In genomic region chr2:124986136-124986535, GRCh38 we compare ENCODE assay signal across 31 cellular contexts.
"Had no signal": no experiment of that assay in that cellular context is flagged by ENCODE, and none has a peak within 500 bp of the region (broad histone marks: within the 10 kb centered on the region; RNA-seq: fewer than 3 reads in every experiment).

No MANE protein-coding gene starts in this region.

- H3K4me1 ChIP-seq: adrenal gland, body of pancreas, esophagus muscularis mucosa, foreskin keratinocyte, gastrocnemius medialis had no signal

- ATAC-seq: activated CD4-positive, CD25-positive, alpha-beta regulatory T cell treated with anti-CD3 and anti-CD28 coated beads, Interleukin-2, amount 50 U/mL, for 24 hours; activated CD8-positive, alpha-beta T cell treated with anti-CD3 and anti-CD28 coated beads for 36 hours; activated T-cell treated with anti-CD3 and anti-CD28 coated beads, Interleukin-2, amount 50 U/mL, for 4 hours; activated T-helper 17 cell treated with anti-CD3 and anti-CD28 coated beads, Interleukin-2, amount 50 U/mL, for 72 hours; body of pancreas; effector memory CD8-positive, alpha-beta T cell; foreskin keratinocyte; gastrocnemius medialis; T-helper 17 cell had no signal

- DNase-seq: activated B cell treated with CpG ODN at 0.5 μM for 24 hours; activated CD4-positive, alpha-beta T cell treated with anti-CD3 and anti-CD28 coated beads for 48 hours; activated CD4-positive, alpha-beta T cell treated with anti-CD3 and anti-CD28 coated beads, Interleukin-2, amount 50 U/mL, for 1 hour; activated CD4-positive, alpha-beta T cell treated with anti-CD3 and anti-CD28 coated beads, Interleukin-2, amount 50 U/mL, for 48 hours; activated CD8-positive, alpha-beta memory T cell treated with anti-CD3 and anti-CD28 coated beads for 24 hours; activated CD8-positive, alpha-beta T cell treated with anti-CD3 and anti-CD28 coated beads for 36 hours; activated effector memory CD4-positive, alpha-beta T cell treated with Interleukin-2 at 50 U/mL for 16 hours; activated gamma-delta T cell treated with Interleukin-2 at 50 U/mL for 16 hours; activated naive CD4-positive, alpha-beta T cell treated with anti-CD3 and anti-CD28 coated beads, Interleukin-2, amount 50 U/mL, for 16 hours; activated naive CD4-positive, alpha-beta T cell treated with Interleukin-2 at 50 U/mL for 16 hours; activated T-cell treated with anti-CD3 and anti-CD28 coated beads, Interleukin-2, amount 50 U/mL, for 4 hours; adrenal gland; amygdala; aorta; body of pancreas; caudate nucleus; cortex of kidney; dermis blood vessel endothelial cell; effector CD4-positive, alpha-beta T cell; effector memory CD8-positive, alpha-beta T cell; erythroblast; foreskin keratinocyte; gastrocnemius medialis; T-helper 1 cell; T-helper 17 cell; T1000; WERI-Rb-1 had no signal

- FAIRE-seq: colon had no signal

- H3K4me3 ChIP-seq: adrenal gland, body of pancreas, esophagus muscularis mucosa, gastrocnemius medialis had no signal

- H3K27me3 ChIP-seq: adrenal gland, body of pancreas, esophagus muscularis mucosa, foreskin keratinocyte, gastrocnemius medialis had no signal

- H3K27ac ChIP-seq: adrenal gland, body of pancreas, esophagus muscularis mucosa, foreskin keratinocyte, gastrocnemius medialis, WERI-Rb-1 had no signal

- H3K9me3 ChIP-seq: adrenal gland, body of pancreas, esophagus muscularis mucosa, gastrocnemius medialis had no signal

- H3K36me3 ChIP-seq: adrenal gland, esophagus muscularis mucosa, gastrocnemius medialis, WERI-Rb-1 had no signal
